In the genomic region with DNA sequence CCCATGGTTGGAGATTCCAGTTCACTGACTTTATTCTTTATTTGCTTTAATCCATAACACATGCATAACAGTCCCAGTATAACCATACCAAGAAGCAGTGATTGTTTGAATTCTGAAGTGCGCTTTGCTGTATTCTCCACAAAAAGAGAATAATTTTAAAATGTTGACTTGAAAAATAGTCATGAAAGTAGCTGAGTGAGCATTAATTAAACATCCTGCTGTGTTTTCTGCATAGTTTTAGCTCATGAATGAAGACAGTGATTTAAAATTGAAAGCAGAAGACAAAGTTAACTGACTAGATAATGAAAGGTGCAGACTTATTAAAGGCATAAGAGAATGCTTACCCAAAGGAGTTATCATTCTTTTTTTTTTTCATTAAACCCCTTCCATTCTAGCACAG, we compare ENCODE assay signal across 1 cellular context.
TF ChIP-seq lines count a peak whose summit lies in the region.

No MANE protein-coding gene starts in this region.

TF ChIP-seq in K562, 482 proteins besides CTCF, POLR2A, EP300 and RAD21 (continued from another document):
- no peak for TF ChIP-seq HIVEP1 (CRISPR knock-in tag; IDR thresholded peaks at IDR 0.05)
- TF ChIP-seq, protein P1, sequence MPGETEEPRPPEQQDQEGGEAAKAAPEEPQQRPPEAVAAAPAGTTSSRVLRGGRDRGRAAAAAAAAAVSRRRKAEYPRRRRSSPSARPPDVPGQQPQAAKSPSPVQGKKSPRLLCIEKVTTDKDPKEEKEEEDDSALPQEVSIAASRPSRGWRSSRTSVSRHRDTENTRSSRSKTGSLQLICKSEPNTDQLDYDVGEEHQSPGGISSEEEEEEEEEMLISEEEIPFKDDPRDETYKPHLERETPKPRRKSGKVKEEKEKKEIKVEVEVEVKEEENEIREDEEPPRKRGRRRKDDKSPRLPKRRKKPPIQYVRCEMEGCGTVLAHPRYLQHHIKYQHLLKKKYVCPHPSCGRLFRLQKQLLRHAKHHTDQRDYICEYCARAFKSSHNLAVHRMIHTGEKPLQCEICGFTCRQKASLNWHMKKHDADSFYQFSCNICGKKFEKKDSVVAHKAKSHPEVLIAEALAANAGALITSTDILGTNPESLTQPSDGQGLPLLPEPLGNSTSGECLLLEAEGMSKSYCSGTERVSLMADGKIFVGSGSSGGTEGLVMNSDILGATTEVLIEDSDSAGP (CRISPR knock-in tag; IDR thresholded peaks at IDR 0.05): no peak
- TF ChIP-seq GABPB2 (CRISPR knock-in tag; conservative IDR thresholded peaks at IDR 0.05): no peak
- no peak for TF ChIP-seq ERF (CRISPR knock-in tag; IDR thresholded peaks at IDR 0.05)
- no peak for TF ChIP-seq ZC3H8 (IDR thresholded peaks at IDR 0.05)
- TF ChIP-seq, protein P2, sequence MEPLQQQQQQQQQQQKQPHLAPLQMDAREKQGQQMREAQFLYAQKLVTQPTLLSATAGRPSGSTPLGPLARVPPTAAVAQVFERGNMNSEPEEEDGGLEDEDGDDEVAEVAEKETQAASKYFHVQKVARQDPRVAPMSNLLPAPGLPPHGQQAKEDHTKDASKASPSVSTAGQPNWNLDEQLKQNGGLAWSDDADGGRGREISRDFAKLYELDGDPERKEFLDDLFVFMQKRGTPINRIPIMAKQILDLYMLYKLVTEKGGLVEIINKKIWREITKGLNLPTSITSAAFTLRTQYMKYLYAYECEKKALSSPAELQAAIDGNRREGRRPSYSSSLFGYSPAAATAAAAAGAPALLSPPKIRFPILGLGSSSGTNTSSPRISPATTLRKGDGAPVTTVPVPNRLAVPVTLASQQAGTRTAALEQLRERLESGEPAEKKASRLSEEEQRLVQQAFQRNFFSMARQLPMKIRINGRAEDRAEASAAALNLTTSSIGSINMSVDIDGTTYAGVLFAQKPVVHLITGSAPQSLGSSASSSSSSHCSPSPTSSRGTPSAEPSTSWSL (CRISPR knock-in tag; IDR thresholded peaks at IDR 0.05; ENCODE audit: borderline replicate concordance): no peak
